2 cellular contexts compared by ENCODE assay signal in genomic region chr11:117037279-117037951, GRCh38.
TF ChIP-seq lines count a peak whose summit lies in the region.

No MANE protein-coding gene starts in this region.

TF ChIP-seq in IMR-90, 13 proteins besides CTCF, POLR2A, EP300 and RAD21:
- TF ChIP-seq CEBPB (IDR thresholded peaks at IDR 0.05; ENCODE audit: low read depth, low read length) = no peak

TF ChIP-seq in GM12878, 131 proteins besides CTCF, POLR2A, EP300 and RAD21:
- TF ChIP-seq PAX5 (IDR thresholded peaks at IDR 0.05; ENCODE audit: borderline replicate concordance, low read depth, low read length) (no peak), RAD51 (IDR thresholded peaks at IDR 0.05) (no peak), CEBPB (IDR thresholded peaks at IDR 0.05; ENCODE audit: borderline replicate concordance in 1 of 2, low read depth in 2 of 2, low read length in 2 of 2) (no peak), ZZZ3 (IDR thresholded peaks at IDR 0.05; ENCODE audit: control insufficient read depth, insufficient read length, low read depth) (no peak), POLR2AphosphoS5 (IDR thresholded peaks at IDR 0.05; ENCODE audit: low read length) (no peak)
